Comparison of ENCODE assay signal across 17 cellular contexts in the genomic region with DNA sequence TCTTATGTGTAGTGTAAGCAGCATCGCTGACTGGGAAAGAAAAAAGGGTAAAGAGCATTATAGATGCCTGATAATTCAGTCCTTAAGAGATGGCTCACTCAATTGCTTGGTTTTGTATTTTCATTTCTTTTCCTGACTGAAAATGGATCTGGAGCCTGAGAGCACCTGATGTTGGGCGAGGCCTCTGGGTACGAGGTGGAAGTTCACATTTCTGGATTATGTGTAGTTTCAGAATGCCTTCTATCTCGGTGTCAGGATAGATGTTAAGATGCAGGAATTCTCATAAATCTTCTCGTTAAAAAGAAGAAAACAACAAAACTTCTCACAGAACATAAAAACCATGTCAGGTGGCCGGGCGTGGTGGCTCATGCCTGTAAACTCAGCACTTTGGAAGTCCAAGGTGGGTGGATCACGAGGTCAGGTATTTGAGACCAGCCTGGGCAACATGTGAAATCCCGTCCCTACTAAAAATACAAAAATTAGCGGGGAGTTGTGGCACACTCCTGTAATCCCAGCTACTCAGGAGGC.
DNase-seq lines count a peak whose midpoint lies in the region; ATAC-seq and TF ChIP-seq lines count a peak whose summit lies in the region.
"Had no signal": no experiment of that assay in that cellular context is flagged by ENCODE, and none has a peak within 500 bp of the region (broad histone marks: within the 10 kb centered on the region; RNA-seq: fewer than 3 reads in every experiment).

No MANE protein-coding gene starts in this region.

- POLR2A ChIA-PET in RWPE1 (lab: Yijun Ruan, JAX; ENCODE audit: low non-redundant PET), result no interaction called here

- no peak for DNase-seq in RWPE1 (ENCODE audit: low spot score)
- DNase-seq in left colon, result peak in 1 of 2 donors; percentile 56
- no peak for DNase-seq in progenitor cell of endocrine pancreas (ENCODE audit: low spot score, unreplicated experiment)
- no peak for DNase-seq in Calu3
- DNase-seq in ureter (ENCODE audit: low spot score), result no peak
- DNase-seq: activated B cell treated with CpG ODN at 0.5 μM for 24 hours; activated CD8-positive, alpha-beta T cell treated with anti-CD3 and anti-CD28 coated beads, Interleukin-2, amount 10 ng/mL, durations not matched to agents 7 days and 5 days; activated naive CD4-positive, alpha-beta T cell treated with anti-CD3 and anti-CD28 coated beads for 36 hours; activated T-cell treated with anti-CD3 and anti-CD28 coated beads, Interleukin-2, amount 50 U/mL, for 24 hours; DMS 273 treated with DMSO at 0.1 percent for 48 hours; mesendoderm; NCI-H1694 treated with DMSO at 0.1 percent for 48 hours; NCI-H774; nephron progenitor cell had no signal

- BruUV-seq in Calu3 (replicated peaks; lab: Mats Ljungman, UMichigan), result no TSS peak

- ATAC-seq in left colon (peak; percentile 52), HG02759 (IDR thresholded peaks at IDR 0.05; ENCODE audit: unreplicated experiment) (no peak), GM18498 (IDR thresholded peaks at IDR 0.05; ENCODE audit: unreplicated experiment) (no peak)
- ATAC-seq: activated CD8-positive, alpha-beta T cell treated with anti-CD3 and anti-CD28 coated beads, Interleukin-2, amount 10 ng/mL, durations not matched to agents 7 days and 5 days had no signal

- H3K27ac ChIP-seq in 22Rv1 (peak overlapping the region; percentile 98), RWPE1 (peak overlapping the region; percentile 97)

- H3K36me3 Mint-ChIP-seq in progenitor cell of endocrine pancreas (ENCODE audit: insufficient read depth) (no peaks in the 10 kb centered on the region), Calu3 (ENCODE audit: insufficient read depth, unreplicated experiment) (peaks cover 16% of the 10 kb centered on the region)

- intact Hi-C loops in left colon (cut with DNase I, micrococcal nuclease) (no loop called here), Calu3 (cut with micrococcal nuclease; ENCODE audit: unreplicated experiment) (loop anchor here (5.0 to 10.0 kb wide), 3 partner anchors 68 to 298 kb away; a partner anchor contains a TSS)

- peaks cover 50% of the 10 kb centered on the region for H3K4me1 Mint-ChIP-seq in progenitor cell of endocrine pancreas (ENCODE audit: low read depth)
- peaks cover 65% of the 10 kb centered on the region for H3K4me1 Mint-ChIP-seq in Calu3 (ENCODE audit: low read depth, unreplicated experiment)
- H3K4me1 Mint-ChIP-seq: activated B cell treated with CpG ODN at 0.5 μM for 24 hours had no signal

- CTCF ChIA-PET in RWPE1 (lab: Yijun Ruan, JAX), result no interaction called here
- CTCF ChIA-PET in Calu3 (lab: Charles Lee), result interaction anchor here (0.6 to 2.5 kb wide), 3 partner anchors 13 to 101 kb away, joined by 3 to 17 read pairs (median 14); a partner anchor contains a TSS

- H3K27ac Mint-ChIP-seq in progenitor cell of endocrine pancreas (peak overlapping the region; percentile 95), Calu3 (ENCODE audit: unreplicated experiment) (no peak overlapping the region)
- H3K27ac Mint-ChIP-seq: activated B cell treated with CpG ODN at 0.5 μM for 24 hours; activated CD8-positive, alpha-beta T cell treated with anti-CD3 and anti-CD28 coated beads, Interleukin-2, amount 10 ng/mL, durations not matched to agents 7 days and 5 days; activated naive CD4-positive, alpha-beta T cell treated with anti-CD3 and anti-CD28 coated beads for 36 hours; activated T-cell treated with anti-CD3 and anti-CD28 coated beads, Interleukin-2, amount 50 U/mL, for 24 hours had no signal

- H3K9me3 Mint-ChIP-seq in progenitor cell of endocrine pancreas (ENCODE audit: low read depth) (no peaks in the 10 kb centered on the region), Calu3 (ENCODE audit: low read depth, unreplicated experiment) (no peaks in the 10 kb centered on the region)
- H3K9me3 Mint-ChIP-seq: activated B cell treated with CpG ODN at 0.5 μM for 24 hours; activated naive CD4-positive, alpha-beta T cell treated with anti-CD3 and anti-CD28 coated beads for 36 hours; activated T-cell treated with anti-CD3 and anti-CD28 coated beads, Interleukin-2, amount 50 U/mL, for 24 hours had no signal

- no peaks in the 10 kb centered on the region for H3K27me3 Mint-ChIP-seq in progenitor cell of endocrine pancreas
- no peaks in the 10 kb centered on the region for H3K27me3 Mint-ChIP-seq in Calu3 (ENCODE audit: unreplicated experiment)

- TF ChIP-seq CTCF in 22Rv1 (IDR thresholded peaks at IDR 0.05), result no peak
- TF ChIP-seq CTCF in RWPE1 (conservative IDR thresholded peaks at IDR 0.05; ENCODE audit: low read depth), result no peak
- TF ChIP-seq CTCF in progenitor cell of endocrine pancreas (IDR thresholded peaks at IDR 0.05; ENCODE audit: unreplicated experiment), result no peak
- TF ChIP-seq CTCF in Calu3 (IDR thresholded peaks at IDR 0.05; ENCODE audit: unreplicated experiment), result no peak

- H3K4me3 Mint-ChIP-seq in progenitor cell of endocrine pancreas (ENCODE audit: low read depth) (peak overlapping the region; percentile 22), Calu3 (ENCODE audit: low read depth, unreplicated experiment) (no peak overlapping the region)
- H3K4me3 Mint-ChIP-seq: activated B cell treated with CpG ODN at 0.5 μM for 24 hours; activated CD8-positive, alpha-beta T cell treated with anti-CD3 and anti-CD28 coated beads, Interleukin-2, amount 10 ng/mL, durations not matched to agents 7 days and 5 days; activated naive CD4-positive, alpha-beta T cell treated with anti-CD3 and anti-CD28 coated beads for 36 hours; activated T-cell treated with anti-CD3 and anti-CD28 coated beads, Interleukin-2, amount 50 U/mL, for 24 hours; nephron progenitor cell had no signal
